ENCODE assay signal across 13 cellular contexts in the genomic region with DNA sequence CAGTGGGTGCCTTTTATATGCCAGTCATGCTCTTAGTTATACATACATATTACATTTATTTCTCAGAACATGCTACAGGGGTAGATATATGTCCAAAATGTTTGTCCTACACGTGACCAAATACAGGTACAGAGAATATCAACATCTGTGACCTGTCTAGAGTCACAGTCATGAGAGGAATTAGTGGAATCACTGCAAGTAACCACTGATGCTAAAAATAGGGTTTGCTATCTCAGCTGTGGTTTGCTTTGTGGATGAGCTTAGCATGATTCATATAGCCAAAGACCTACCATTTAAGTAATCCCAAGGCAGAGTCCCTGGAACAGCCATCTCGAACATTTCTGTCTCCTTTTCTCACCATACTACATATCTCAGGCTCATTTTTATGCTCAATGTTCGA. TPM values are rescaled to one million over a fixed set of nuclear protein-coding genes. Genes with fewer than 3 reads are reported as not detected.
DNase-seq lines count a peak whose midpoint lies in the region; ATAC-seq and TF ChIP-seq lines count a peak whose summit lies in the region.
"Had no signal": no experiment of that assay in that cellular context is flagged by ENCODE, and none has a peak within 500 bp of the region (broad histone marks: within the 10 kb centered on the region; RNA-seq: fewer than 3 reads in every experiment).

No MANE protein-coding gene starts in this region.

- DNase-seq in AG09309 (ENCODE audit: low read depth) (peak; percentile 89), SK-MEL-5 (ENCODE audit: low read depth, low spot score) (peak; percentile 12), fibroblast of villous mesenchyme (ENCODE audit: low read depth) (peak; percentile 91), NCI-H524 treated with DMSO at 0.1 percent for 48 hours (lab: John Stamatoyannopoulos, UW) (no peak)
- no peak for DNase-seq in activated CD4-positive, alpha-beta T cell treated with anti-CD3 and anti-CD28 coated beads, Interleukin-2, amount 50 U/mL, for 4 hours
- DNase-seq: activated CD4-positive, alpha-beta T cell treated with anti-CD3 and anti-CD28 coated beads, Interleukin-2, amount 10 ng/mL, durations not matched to agents 7 days and 5 days; amygdala; NCI-H1694; Right ventricle myocardium superior had no signal

- in situ Hi-C loops in SK-MEL-5 (cut with HindIII; ENCODE audit: low pct_unique_long_range_greater_than_20kb, low sequenced_read_pairs): no loop called here

- ATAC-seq in HG02610 (IDR thresholded peaks at IDR 0.05; ENCODE audit: unreplicated experiment) (peak; percentile 74), HG03457 (IDR thresholded peaks at IDR 0.05; ENCODE audit: unreplicated experiment) (no peak), GM18502 (IDR thresholded peaks at IDR 0.05; ENCODE audit: poor library complexity, unreplicated experiment) (no peak)
- ATAC-seq: sciatic nerve had no signal

- no peak overlapping the region for H3K4me3 ChIP-seq in AG09309 (ENCODE audit: control insufficient read depth, low read depth, low read length)
- H3K4me3 ChIP-seq in fibroblast of villous mesenchyme (ENCODE audit: low read depth, low read length): no peak overlapping the region

- TF ChIP-seq CTCF in AG09309 (IDR thresholded peaks at IDR 0.05; ENCODE audit: control insufficient read depth, insufficient read depth, low read depth, low read length, missing control alignments) (no peak), fibroblast of villous mesenchyme (IDR thresholded peaks at IDR 0.05; ENCODE audit: insufficient read depth, low read depth, low read length) (no peak)

RNA-seq across cellular contexts. Expression of a gene that starts 32.3 kb away (rescaled TPM):
- 0.80 TPM in 1 of 2 replicates, not detected in the other for total RNA-seq in SK-MEL-5 (2014; rRNA removed; shearing (Covaris generic))
- polyA plus RNA-seq in SK-MEL-5 (2015; cell fraction: cytosol; rRNA removed): not detected in 2 replicates
- polyA plus RNA-seq in SK-MEL-5 (2015; cell fraction: nucleus; rRNA removed): not detected in 2 replicates
- not detected in 2 replicates for total RNA-seq in fibroblast of villous mesenchyme
- total RNA-seq: activated CD4-positive, alpha-beta T cell treated with anti-CD3 and anti-CD28 coated beads, Interleukin-2, amount 10 ng/mL, durations not matched to agents 7 days and 5 days; Right ventricle myocardium superior; sciatic nerve had no signal

RNA-seq across cellular contexts. Expression of a gene that starts 36.6 kb away (rescaled TPM):
- total RNA-seq in SK-MEL-5 (2014; rRNA removed; shearing (Covaris generic)): not detected in 2 replicates
- not detected in 2 replicates for polyA plus RNA-seq in SK-MEL-5 (2015; cell fraction: cytosol; rRNA removed)
- not detected in 2 replicates for polyA plus RNA-seq in SK-MEL-5 (2015; cell fraction: nucleus; rRNA removed)
- not detected in 2 replicates for total RNA-seq in fibroblast of villous mesenchyme
- total RNA-seq: activated CD4-positive, alpha-beta T cell treated with anti-CD3 and anti-CD28 coated beads, Interleukin-2, amount 10 ng/mL, durations not matched to agents 7 days and 5 days; Right ventricle myocardium superior; sciatic nerve had no signal

Comparison
In these comparisons a context has a peak if more than half of its experiments do, and no peak if none do; other contexts are left out.
1. DNase-seq: peak in AG09309 (single experiment), SK-MEL-5 (single experiment) and fibroblast of villous mesenchyme (single experiment); none in NCI-H524 treated with DMSO at 0.1 percent for 48 hours (single experiment) and activated CD4-positive, alpha-beta T cell treated with anti-CD3 and anti-CD28 coated beads, Interleukin-2, amount 50 U/mL, for 4 hours (0 of 2).